Comparison of ENCODE assay signal across 21 cellular contexts in the genomic region with DNA sequence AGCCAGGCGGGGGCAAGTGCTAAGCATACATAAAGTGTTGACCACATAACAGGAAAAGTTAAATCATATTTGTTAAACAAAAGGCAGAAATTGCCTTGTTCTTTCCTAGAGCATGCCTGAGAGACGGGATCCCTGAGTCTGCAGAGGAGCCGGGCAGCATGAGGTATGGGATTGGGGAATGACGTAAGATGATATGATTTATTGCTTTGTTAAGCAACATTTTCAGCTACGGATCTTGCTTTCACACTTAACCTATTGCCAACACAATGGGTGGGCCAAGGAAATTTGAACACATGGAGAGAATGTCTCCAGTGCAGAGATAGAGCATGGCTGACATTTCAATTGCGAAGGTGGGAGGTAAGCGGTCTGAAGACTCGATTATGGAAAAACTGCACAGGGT.
DNase-seq lines count a peak whose midpoint lies in the region; ATAC-seq and TF ChIP-seq lines count a peak whose summit lies in the region.
"Had no signal": no experiment of that assay in that cellular context is flagged by ENCODE, and none has a peak within 500 bp of the region (broad histone marks: within the 10 kb centered on the region; RNA-seq: fewer than 3 reads in every experiment).

No MANE protein-coding gene starts in this region.

- peaks cover 8% of the 10 kb centered on the region for H3K27me3 Mint-ChIP-seq in type B pancreatic cell

- DNase-seq in NOMO-1 treated with DMSO at 0.1 percent for 48 hours (lab: John Stamatoyannopoulos, UW; ENCODE audit: unreplicated experiment): peak; percentile 1
- DNase-seq in NOMO-1 treated with dmso at 0.1 percent for 144 hours (lab: John Stamatoyannopoulos, UW; ENCODE audit: unreplicated experiment): no peak
- peak; percentile 6 for DNase-seq in MV-4-11 (lab: John Stamatoyannopoulos, UW)
- DNase-seq in fibroblast of mammary gland (ENCODE audit: low read depth): peak; percentile 23
- peak; percentile 22 for DNase-seq in type B pancreatic cell (ENCODE audit: extremely low spot score, unreplicated experiment)
- no peak for DNase-seq in epidermal melanocyte (ENCODE audit: insufficient read length, low spot score)
- no peak for DNase-seq in right lobe of liver
- no peak for DNase-seq in activated CD4-positive, alpha-beta T cell treated with anti-CD3 and anti-CD28 coated beads, Interleukin-2, amount 50 U/mL, for 4 hours
- DNase-seq: 8988T, DMS79 treated with DMSO at 0.1 percent for 48 hours, HFFc6, Karpas-422, MG63, NCI-H1417, NCI-H187, NCI-H2107, NCI-H226, NCI-H524, SJCRH30 had no signal

- H3K9me3 Mint-ChIP-seq in type B pancreatic cell: no peaks in the 10 kb centered on the region

- WGBS in right lobe of liver (ENCODE audit: insufficient coverage, low coverage, low lambda C conversion rate, missing lambda C conversion rate): 63% methylated on average over 8 of the region's 8 CpGs

- H3K27me3 ChIP-seq in right lobe of liver: no peaks in the 10 kb centered on the region
- H3K27me3 ChIP-seq: MG63, SJCRH30 had no signal

- no peaks in the 10 kb centered on the region for H3K36me3 Mint-ChIP-seq in type B pancreatic cell

- no peak for ATAC-seq in right lobe of liver

- TF ChIP-seq CTCF in fibroblast of mammary gland (conservative IDR thresholded peaks at IDR 0.05; ENCODE audit: control insufficient read depth, insufficient read depth, low read depth, low read length) (no peak), type B pancreatic cell (conservative IDR thresholded peaks at IDR 0.05) (no peak), right lobe of liver (IDR thresholded peaks at IDR 0.05) (no peak)

- H3K4me3 ChIP-seq in fibroblast of mammary gland (ENCODE audit: control insufficient read depth, low read depth, low read length): no peak overlapping the region
- H3K4me3 ChIP-seq in right lobe of liver: no peak overlapping the region
- H3K4me3 ChIP-seq: MG63, SJCRH30 had no signal

- H3K4me3 Mint-ChIP-seq in type B pancreatic cell: peak overlapping the region; percentile 49
- H3K4me3 Mint-ChIP-seq: B cell, HFFc6 had no signal

- H3K4me1 Mint-ChIP-seq in type B pancreatic cell (ENCODE audit: unreplicated experiment): peaks cover 28% of the 10 kb centered on the region
- H3K4me1 Mint-ChIP-seq: B cell had no signal

- no peak overlapping the region for H3K27ac ChIP-seq in right lobe of liver
- H3K27ac ChIP-seq: HL-60, SJCRH30 had no signal

- intact Hi-C loops in right lobe of liver (cut with DNase I): no loop called here

- no peak overlapping the region for H3K27ac Mint-ChIP-seq in type B pancreatic cell
- H3K27ac Mint-ChIP-seq: B cell, HFFc6 had no signal

- no peak for TF ChIP-seq POLR2A in right lobe of liver (IDR thresholded peaks at IDR 0.05)

- no peaks in the 10 kb centered on the region for H3K36me3 ChIP-seq in right lobe of liver
- H3K36me3 ChIP-seq: MG63, SJCRH30 had no signal

- no peaks in the 10 kb centered on the region for H3K9me3 ChIP-seq in right lobe of liver
- H3K9me3 ChIP-seq: MG63, SJCRH30 had no signal

- H3K4me1 ChIP-seq in right lobe of liver: no peaks in the 10 kb centered on the region
- H3K4me1 ChIP-seq: SJCRH30 had no signal

Comparison
In these comparisons a context has a peak if more than half of its experiments do, and no peak if none do; other contexts are left out.
1. DNase-seq: peak in NOMO-1 treated with DMSO at 0.1 percent for 48 hours (single experiment), MV-4-11 (single experiment), fibroblast of mammary gland (single experiment) and type B pancreatic cell (single experiment); none in NOMO-1 treated with dmso at 0.1 percent for 144 hours (single experiment), epidermal melanocyte (single experiment), right lobe of liver (0 of 3) and activated CD4-positive, alpha-beta T cell treated with anti-CD3 and anti-CD28 coated beads, Interleukin-2, amount 50 U/mL, for 4 hours (0 of 2).